Comparison of ENCODE assay signal across 20 cellular contexts in genomic region chr5:60505373-60505772, GRCh38.
"Had no signal": no experiment of that assay in that cellular context is flagged by ENCODE, and none has a peak within 500 bp of the region (broad histone marks: within the 10 kb centered on the region; RNA-seq: fewer than 3 reads in every experiment).

No MANE protein-coding gene starts in this region.

- H3K27ac Mint-ChIP-seq: activated CD8-positive, alpha-beta T cell treated with anti-CD3 and anti-CD28 coated beads, Interleukin-2, amount 10 ng/mL, durations not matched to agents 7 days and 5 days; activated naive CD8-positive, alpha-beta T cell treated with anti-CD3 and anti-CD28 coated beads, Interleukin-2, amount 10 ng/mL, durations not matched to agents 7 days and 5 days; natural killer cell treated with Interleukin-12 subunit alpha and Interleukin-12 subunit beta and Interleukin-15 and Interleukin-18, amount 100 ng/mL, for 72 hours had no signal

- DNase-seq: activated CD4-positive, alpha-beta T cell treated with anti-CD3 and anti-CD28 coated beads, Interleukin-2, amount 50 U/mL, for 1 hour; activated CD8-positive, alpha-beta T cell treated with anti-CD3 and anti-CD28 coated beads, Interleukin-2, amount 10 ng/mL, durations not matched to agents 7 days and 5 days; activated naive CD8-positive, alpha-beta T cell treated with anti-CD3 and anti-CD28 coated beads, Interleukin-2, amount 10 ng/mL, durations not matched to agents 7 days and 5 days; activated T-cell treated with anti-CD3 and anti-CD28 coated beads, Interleukin-2, amount 50 U/mL, for 1 hour; amniotic stem cell; effector CD4-positive, alpha-beta T cell; erythroblast; foreskin keratinocyte; glutamatergic neuron; left ventricle myocardium inferior; pancreas; psoas muscle; right cardiac atrium; stimulated activated CD4-positive, alpha-beta T cell treated with anti-CD3 and anti-CD28 coated beads, Interleukin-12 subunit alpha, Interleukin-12 subunit beta, amount 100 ng/mL, for 4 hours; stimulated activated CD4-positive, alpha-beta T cell treated with anti-CD3 and anti-CD28 coated beads, Interleukin-4, amount 100 ng/mL, for 4 hours; stimulated activated naive CD8-positive, alpha-beta T cell treated with anti-CD3 and anti-CD28 coated beads, Interleukin-15, Interleukin-2, amounts not matched to agents 100 U/mL and 50 U/mL, for 24 hours; substantia nigra; thyroid gland had no signal

- H3K4me1 ChIP-seq: foreskin keratinocyte, pancreas, psoas muscle, thyroid gland had no signal

- H3K27ac ChIP-seq: cardiac muscle cell, foreskin keratinocyte, pancreas, psoas muscle, thyroid gland had no signal

- H3K36me3 Mint-ChIP-seq: activated naive CD8-positive, alpha-beta T cell treated with anti-CD3 and anti-CD28 coated beads, Interleukin-2, amount 10 ng/mL, durations not matched to agents 7 days and 5 days; natural killer cell treated with Interleukin-12 subunit alpha and Interleukin-12 subunit beta and Interleukin-15 and Interleukin-18, amount 100 ng/mL, for 72 hours had no signal

- H3K27me3 Mint-ChIP-seq: natural killer cell treated with Interleukin-12 subunit alpha and Interleukin-12 subunit beta and Interleukin-15 and Interleukin-18, amount 100 ng/mL, for 72 hours had no signal

- H3K27me3 ChIP-seq: cardiac muscle cell, foreskin keratinocyte, pancreas, thyroid gland had no signal

- H3K4me1 Mint-ChIP-seq: activated naive CD8-positive, alpha-beta T cell treated with anti-CD3 and anti-CD28 coated beads, Interleukin-2, amount 10 ng/mL, durations not matched to agents 7 days and 5 days had no signal

- H3K9me3 Mint-ChIP-seq: activated naive CD8-positive, alpha-beta T cell treated with anti-CD3 and anti-CD28 coated beads, Interleukin-2, amount 10 ng/mL, durations not matched to agents 7 days and 5 days had no signal

- H3K4me3 Mint-ChIP-seq: activated CD8-positive, alpha-beta T cell treated with anti-CD3 and anti-CD28 coated beads, Interleukin-2, amount 10 ng/mL, durations not matched to agents 7 days and 5 days; activated naive CD8-positive, alpha-beta T cell treated with anti-CD3 and anti-CD28 coated beads, Interleukin-2, amount 10 ng/mL, durations not matched to agents 7 days and 5 days; natural killer cell treated with Interleukin-12 subunit alpha and Interleukin-12 subunit beta and Interleukin-15 and Interleukin-18, amount 100 ng/mL, for 72 hours had no signal

- H3K36me3 ChIP-seq: cardiac muscle cell, left ventricle myocardium inferior, pancreas, thyroid gland had no signal

- H3K9me3 ChIP-seq: pancreas, psoas muscle, thyroid gland had no signal

- H3K4me3 ChIP-seq: cardiac muscle cell, left ventricle myocardium inferior, pancreas, psoas muscle, thyroid gland had no signal
